8 cellular contexts compared by ENCODE assay signal in the genomic region with DNA sequence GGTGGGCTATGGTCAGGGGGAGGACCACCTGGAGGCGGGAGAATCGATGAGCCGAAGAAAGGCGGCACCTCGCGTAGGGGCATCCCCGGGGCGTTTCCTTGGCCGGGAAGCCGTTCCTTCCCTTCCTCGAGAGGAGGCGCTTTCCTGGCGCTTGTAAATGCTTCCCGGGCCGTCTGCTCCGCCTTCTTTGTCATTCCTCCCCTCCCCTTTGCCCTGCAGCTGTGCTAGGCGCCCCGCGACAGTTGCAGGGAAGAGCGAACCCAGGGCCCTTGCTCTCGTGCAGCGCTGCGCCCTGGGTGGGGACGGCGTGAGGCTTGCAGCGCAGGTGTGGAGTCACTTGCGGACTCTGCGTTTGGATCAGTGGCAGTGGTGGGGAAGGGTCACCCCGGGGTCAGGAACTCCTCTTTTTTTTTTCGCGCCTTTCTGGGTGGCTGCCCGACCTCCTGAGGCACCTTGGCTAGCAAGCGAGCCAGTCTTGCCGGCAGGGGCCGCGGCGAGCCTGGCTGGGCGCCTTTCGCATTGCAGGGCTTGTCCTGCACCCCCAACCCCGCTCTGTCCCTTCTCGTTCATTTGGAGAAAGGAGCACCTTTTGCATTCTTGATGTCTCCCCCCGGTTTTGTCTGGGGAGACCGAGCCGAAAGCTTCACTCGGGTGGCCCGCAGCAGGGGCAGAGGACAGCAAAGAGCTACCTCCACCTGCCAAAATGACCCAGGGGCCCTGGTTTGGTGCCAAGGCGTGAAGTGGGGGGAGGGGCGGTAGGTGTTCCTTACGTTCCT. TPM values are rescaled to one million over a fixed set of nuclear protein-coding genes. Genes with fewer than 3 reads are reported as not detected.
DNase-seq lines count a peak whose midpoint lies in the region; ATAC-seq, FAIRE-seq and TF ChIP-seq lines count a peak whose summit lies in the region.

No MANE protein-coding gene starts in this region.

- peak; percentile 68 for FAIRE-seq in H1 (lab: Jason Lieb, UNC)

- in situ Hi-C loops in transverse colon (cut with MboI; ENCODE audit: low pct_ligation_motif_present in 1 of 4, low pct_unique_long_range_greater_than_20kb in 1 of 4, low sequenced_read_pairs in 3 of 4) = no loop called here

- CTCF ChIA-PET in AG04449 (lab: Yijun Ruan, JAX) (interaction anchor here (1.0 to 2.5 kb wide), 8 partner anchors 31 to 299 kb away, joined by 3 to 11 read pairs (median 3); no protein-coding TSS in a partner anchor), H1 (lab: Charles Lee; ENCODE audit: partially characterized antibody) (interaction anchor here (0.6 to 10.4 kb wide), 24 partner anchors 10 to 497 kb away, joined by 3 to 76 read pairs (median 4); no protein-coding TSS in a partner anchor)

- no peak for DNase-seq in AG04449 (ENCODE audit: low read depth, low spot score)
- peak; percentile 80 to 82 for DNase-seq in SJSA1 (ENCODE audit: low read depth in 1 of 2, low spot score in 2 of 2)
- peak; percentile 62 to 83 for DNase-seq in H1 (ENCODE audit: low read depth in 1 of 2, low spot score in 2 of 2)
- DNase-seq in mesenchymal stem cell = peak; percentile 66
- peak; percentile 87 for DNase-seq in transverse colon
- DNase-seq in erythroblast (lab: John Stamatoyannopoulos, UW) = no peak

- H2BK20ac ChIP-seq in H1 (ENCODE audit: low read length) = no peak overlapping the region

- H4K8ac ChIP-seq in H1 (ENCODE audit: extremely low read depth, insufficient read depth, low read length) = peak overlapping the region; percentile 53; the same call in 1 of the 2 replicates
- no peak overlapping the region for H4K8ac ChIP-seq in mesenchymal stem cell (ENCODE audit: low read length)

- 1% methylated on average over 49 of the region's 49 CpGs for WGBS in HUES64
- 3% methylated on average over 35 of the region's 49 CpGs; no CpG with 5 or more reads in 1 of the 2 experiments for WGBS in H1 (ENCODE audit: extremely low coverage in 1 of 2, insufficient coverage in 1 of 2, insufficient read length in 1 of 2, insufficient replicate concordance in 2 of 2, low coverage in 1 of 2, low lambda C conversion rate in 2 of 2, missing lambda C conversion rate in 1 of 2), 2 experiments
- 1% methylated on average over 48 of the region's 49 CpGs for WGBS in mesenchymal stem cell
- WGBS in transverse colon (ENCODE audit: low coverage in 1 of 2), 2 donors = 0 to 3% methylated on average over 2 to 41 of the region's 49 CpGs

- H3K27me3 ChIP-seq in HUES64 (ENCODE audit: insufficient read depth, low read length) = peaks cover 59% of the 10 kb centered on the region
- no peaks in the 10 kb centered on the region for H3K27me3 ChIP-seq in SJSA1 (replicated peaks)
- H3K27me3 ChIP-seq in H1 (replicated peaks in 1 of 4; ENCODE audit: control insufficient read depth in 3 of 4, extremely low read depth in 1 of 4, insufficient read depth in 3 of 4, low read length in 3 of 4) = peaks cover 9 to 21% (median 19%) of the 10 kb centered on the region in 4 experiments
- peaks cover 23 to 62% of the 10 kb centered on the region in 2 experiments for H3K27me3 ChIP-seq in mesenchymal stem cell (ENCODE audit: control insufficient read depth in 1 of 2, insufficient read depth in 1 of 2, low read length in 2 of 2)
- peaks cover 39% of the 10 kb centered on the region for H3K27me3 ChIP-seq in transverse colon

- H2BK12ac ChIP-seq in H1 (ENCODE audit: low read depth, low read length) (no peak overlapping the region), mesenchymal stem cell (ENCODE audit: low read length in 2 of 2) (no peak overlapping the region)

- H3K4me1 ChIP-seq in HUES64 (ENCODE audit: insufficient read depth, low read length) = peaks cover 16% of the 10 kb centered on the region
- peaks cover 19% of the 10 kb centered on the region for H3K4me1 ChIP-seq in SJSA1 (replicated peaks)
- H3K4me1 ChIP-seq in H1 (replicated peaks in 1 of 4; ENCODE audit: control insufficient read depth in 3 of 4, insufficient read depth in 4 of 4, low read length in 3 of 4) = peaks cover 2 to 18% (median 7%) of the 10 kb centered on the region in 4 experiments
- H3K4me1 ChIP-seq in mesenchymal stem cell (ENCODE audit: control insufficient read depth, insufficient read depth, low read depth, low read length) = peaks cover 17% of the 10 kb centered on the region
- peaks cover 0 to 27% (median 14%) of the 10 kb centered on the region in 4 donors for H3K4me1 ChIP-seq in transverse colon

- H3K4me3 ChIP-seq in AG04449 (ENCODE audit: low read depth, low read length) (peak overlapping the region; percentile 54), HUES64 (ENCODE audit: low read length) (peak overlapping the region; percentile 90), SJSA1 (peak overlapping the region; percentile 80), H1 (ENCODE audit: extremely low read depth in 1 of 4, insufficient read depth in 2 of 4, low read depth in 3 of 4, low read length in 4 of 4) (peak overlapping the region; percentile 78 to 95 (median 88)), mesenchymal stem cell (ENCODE audit: insufficient read depth in 1 of 2, low read depth in 1 of 2, low read length in 2 of 2) (peak overlapping the region; percentile 80 to 82), transverse colon (peak overlapping the region; percentile 51 to 89 (median 62))

- H4K91ac ChIP-seq in H1 (replicated peaks; ENCODE audit: insufficient read length, low read length) (peak overlapping the region; percentile 11), mesenchymal stem cell (ENCODE audit: low read length) (no peak overlapping the region)

- H3K9ac ChIP-seq in HUES64 (ENCODE audit: low read depth, low read length) (peak overlapping the region; percentile 77), H1 (replicated peaks in 1 of 4; ENCODE audit: extremely low read depth in 1 of 4, low read depth in 3 of 4, low read length in 3 of 4) (peak overlapping the region in 3 of 4 experiments; percentile 62 to 84 (median 76); a peak in 6 of 7 replicates), mesenchymal stem cell (ENCODE audit: low read length) (peak overlapping the region; percentile 60)

- H3K79me1 ChIP-seq in H1 (ENCODE audit: low read depth, low read length) (peaks cover 3% of the 10 kb centered on the region; the same call in 1 of the 2 replicates), mesenchymal stem cell (replicated peaks; ENCODE audit: low read length, poor library complexity, severe bottlenecking) (peaks cover 14% of the 10 kb centered on the region)

- no peak overlapping the region for H2BK120ac ChIP-seq in H1 (replicated peaks; ENCODE audit: low read depth, low read length)
- H2BK120ac ChIP-seq in mesenchymal stem cell (ENCODE audit: low read depth, low read length) = no peak overlapping the region

- H3K4ac ChIP-seq in H1 (replicated peaks; ENCODE audit: insufficient read length, low read depth, low read length) (no peak overlapping the region), mesenchymal stem cell (ENCODE audit: low read depth in 1 of 2, low read length in 2 of 2) (no peak overlapping the region)

- ATAC-seq in GM18498 (IDR thresholded peaks at IDR 0.05; ENCODE audit: unreplicated experiment) = peak; percentile 18

- H3K14ac ChIP-seq in H1 (ENCODE audit: insufficient read length) = no peak overlapping the region
- no peak overlapping the region for H3K14ac ChIP-seq in mesenchymal stem cell (ENCODE audit: low read length in 2 of 2)

- H3K9me3 ChIP-seq in HUES64 (ENCODE audit: insufficient read depth, low read depth, low read length) = no peaks in the 10 kb centered on the region
- H3K9me3 ChIP-seq in SJSA1 (replicated peaks) = peaks cover 3% of the 10 kb centered on the region; the same call in 1 of the 2 replicates
- H3K9me3 ChIP-seq in H1 (ENCODE audit: insufficient read depth in 2 of 2, low read depth in 1 of 2, low read length in 1 of 2) = no peaks in the 10 kb centered on the region
- H3K9me3 ChIP-seq in mesenchymal stem cell (ENCODE audit: control insufficient read depth, low read length) = no peaks in the 10 kb centered on the region
- no peaks in the 10 kb centered on the region for H3K9me3 ChIP-seq in transverse colon

- H4K20me1 ChIP-seq in H1 (replicated peaks in 1 of 2; ENCODE audit: control insufficient read depth in 1 of 2, insufficient read depth in 2 of 2, low read length in 2 of 2) = peaks cover 0 to under 1% of the 10 kb centered on the region in 2 experiments

- peak overlapping the region; percentile 17 for H4K5ac ChIP-seq in H1 (ENCODE audit: insufficient read length, low read depth, low read length)

- TF ChIP-seq CTCF in AG04449 (IDR thresholded peaks at IDR 0.05; ENCODE audit: insufficient read depth, low read length, missing control alignments) (peak; percentile 25), H1 (IDR thresholded peaks at IDR 0.05; ENCODE audit: control extremely low read depth in 1 of 3, insufficient read depth in 1 of 3, low read depth in 1 of 3, low read length in 3 of 3) (peak; percentile 19 to 45 (median 39); a peak in 3 of 4 replicates), transverse colon (IDR thresholded peaks at IDR 0.05) (peak; percentile 5 to 35 (median 23))

- TF ChIP-seq POLR2A in H1 (IDR thresholded peaks at IDR 0.05; ENCODE audit: control extremely low read depth in 1 of 2, low read depth in 2 of 2, low read length in 2 of 2) (peak in 1 of 2 experiments; percentile 21; a peak in 2 of 3 replicates), transverse colon (IDR thresholded peaks at IDR 0.05) (peak; percentile 43), erythroblast (IDR thresholded peaks at IDR 0.05; ENCODE audit: low read length) (no peak)

- H3K79me2 ChIP-seq in H1 (ENCODE audit: control insufficient read depth in 1 of 2, insufficient read depth in 2 of 2, low read length in 2 of 2) = peaks cover 7 to 38% of the 10 kb centered on the region in 2 experiments

- intact Hi-C loops in transverse colon (cut with DNase I; ENCODE audit: low total_unique reads) = no loop called here

- no peak overlapping the region for H2AK5ac ChIP-seq in H1 (ENCODE audit: low read depth, low read length)
- no peak overlapping the region for H2AK5ac ChIP-seq in mesenchymal stem cell (ENCODE audit: low read length, severe bottlenecking)

- no peak for TF ChIP-seq EP300 in H1 (IDR thresholded peaks at IDR 0.05; ENCODE audit: borderline replicate concordance in 1 of 2, low read depth in 2 of 2, low read length in 2 of 2)
- no peak for TF ChIP-seq EP300 in transverse colon (IDR thresholded peaks at IDR 0.05; ENCODE audit: low read depth)

- H3K23ac ChIP-seq in H1 (ENCODE audit: insufficient read length) (no peak overlapping the region), mesenchymal stem cell (ENCODE audit: low read length in 2 of 2) (no peak overlapping the region)

- H3K27ac ChIP-seq in HUES64 (ENCODE audit: low read depth, low read length) = peak overlapping the region; percentile 56; the same call in 1 of the 2 replicates
- H3K27ac ChIP-seq in SJSA1 = no peak overlapping the region
- H3K27ac ChIP-seq in H1 (ENCODE audit: low read depth, low read length) = peak overlapping the region; percentile 45; the same call in 1 of the 2 replicates
- no peak overlapping the region for H3K27ac ChIP-seq in mesenchymal stem cell (ENCODE audit: low read length, poor library complexity, severe bottlenecking)
- H3K27ac ChIP-seq in transverse colon = peak overlapping the region; percentile 75 to 91 (median 84)

- H2AFZ ChIP-seq in H1 (ENCODE audit: low read length) (no peak overlapping the region), mesenchymal stem cell (ENCODE audit: low read depth, low read length) (peak overlapping the region; percentile 6)

- no peak overlapping the region for H2BK15ac ChIP-seq in H1 (ENCODE audit: low read length)
- H2BK15ac ChIP-seq in mesenchymal stem cell (ENCODE audit: low read depth, poor library complexity, severe bottlenecking) = no peak overlapping the region

- H3K23me2 ChIP-seq in H1 (ENCODE audit: low read depth, low read length) = peaks cover 16% of the 10 kb centered on the region

- peak; percentile 21 to 41; a peak in 3 of 4 replicates for TF ChIP-seq RAD21 in H1 (IDR thresholded peaks at IDR 0.05 in 1 of 2, conservative IDR thresholded peaks at IDR 0.05 in 1 of 2; ENCODE audit: low read depth in 2 of 2, low read length in 2 of 2)

- no peak overlapping the region for H3K56ac ChIP-seq in H1 (replicated peaks; ENCODE audit: insufficient read length, low read depth, low read length)

- H3K18ac ChIP-seq in H1 (ENCODE audit: extremely low read depth, low read length) = peak overlapping the region; percentile 78; the same call in 1 of the 2 replicates
- H3K18ac ChIP-seq in mesenchymal stem cell (ENCODE audit: low read depth in 1 of 2, low read length in 2 of 2) = peak overlapping the region in 1 of 2 experiments; percentile 18

- H3K36me3 ChIP-seq in HUES64 (ENCODE audit: insufficient read depth, low read length) (no peaks in the 10 kb centered on the region), SJSA1 (no peaks in the 10 kb centered on the region), H1 (ENCODE audit: control insufficient read depth in 2 of 4, insufficient read depth in 4 of 4, low read length in 3 of 4) (no peaks in the 10 kb centered on the region), mesenchymal stem cell (ENCODE audit: control insufficient read depth in 1 of 2, insufficient read depth in 2 of 2, low read depth in 1 of 2, low read length in 2 of 2) (no peaks in the 10 kb centered on the region), transverse colon (no peaks in the 10 kb centered on the region)

- POLR2A ChIA-PET in AG04449 (lab: Yijun Ruan, JAX) (no interaction called here), H1 (lab: Charles Lee; ENCODE audit: partially characterized antibody) (interaction anchor here (0.6 to 4.5 kb wide), 5 partner anchors 13 to 814 kb away, joined by 3 to 31 read pairs (median 6); no protein-coding TSS in a partner anchor)

- H3K4me2 ChIP-seq in H1 (ENCODE audit: insufficient read depth in 1 of 2, low read depth in 2 of 2, low read length in 2 of 2) = peak overlapping the region; percentile 84 to 93
- peak overlapping the region; percentile 70 for H3K4me2 ChIP-seq in mesenchymal stem cell (ENCODE audit: low read length, poor library complexity, severe bottlenecking)

- H2BK5ac ChIP-seq in H1 (ENCODE audit: low read depth, low read length) (peak overlapping the region; percentile 44; the same call in 1 of the 2 replicates), mesenchymal stem cell (ENCODE audit: low read depth, low read length, poor library complexity, severe bottlenecking) (no peak overlapping the region)

RNA-seq across cellular contexts. Expression of gene KCNS3, which starts 0.9 kb away (rescaled TPM):
- 10.2 TPM for polyA plus RNA-seq in HUES64 (2013, experiment 1 of 2)
- 11.4 TPM for polyA plus RNA-seq in HUES64 (2013, experiment 2 of 2)
- 4.9 and 35.6 TPM in 2 replicates for total RNA-seq in SJSA1 (2014; rRNA removed; shearing (Covaris generic))
- 20.5 and 22.7 TPM in 2 replicates for total RNA-seq in H1 (2021; fragmentation: NEBNext Ultra II Directional; extraction: Animal tissue kit (Norgen Biotek cat#: 25700))
- polyA plus RNA-seq in H1 (2011; rRNA removed) = 23.0 and 28.6 TPM in 2 replicates
- polyA plus RNA-seq in H1 (2011; cell fraction: cytosol; rRNA removed) = 23.4 TPM
- polyA plus RNA-seq in H1 (2011; cell fraction: nucleus; rRNA removed) = 20.2 TPM
- 20.8 to 22.2 TPM (median 21.6 TPM) in 4 replicates for polyA plus RNA-seq in H1 (2012, experiment 1 of 2)
- 10.1 TPM for polyA plus RNA-seq in H1 (2012, experiment 2 of 2)
- 13.6 TPM for polyA plus RNA-seq in H1 (2013, experiment 1 of 2)
- polyA plus RNA-seq in H1 (2013, experiment 2 of 2) = 14.6 TPM
- polyA minus RNA-seq in H1 (2011; rRNA and poly(A)+ RNA removed) = 39.8 and 57.9 TPM in 2 replicates
- 14.2 TPM for polyA minus RNA-seq in H1 (2011; cell fraction: cytosol; rRNA and poly(A)+ RNA removed)
- polyA minus RNA-seq in H1 (2011; cell fraction: nucleus; rRNA and poly(A)+ RNA removed) = 25.1 TPM
- 5.2 TPM for polyA plus RNA-seq in mesenchymal stem cell (2013, experiment 1 of 2)
- 5.2 TPM for polyA plus RNA-seq in mesenchymal stem cell (2013, experiment 2 of 2)
- 10 to 100 TPM; 13.7 to 65.4 (median 52.9) TPM for total RNA-seq in transverse colon

Comparison
In these comparisons a context has a peak if more than half of its experiments do, and no peak if none do; other contexts are left out.
1. DNase-seq: peak in SJSA1 (2 of 2), H1 (2 of 2), mesenchymal stem cell (single experiment) and transverse colon (single experiment); none in AG04449 (single experiment) and erythroblast (0 of 2).
2. H3K27ac ChIP-seq: peak in HUES64 (single experiment), H1 (single experiment) and transverse colon (4 of 4); none in SJSA1 (single experiment) and mesenchymal stem cell (single experiment).
3. Peak in every context shown above with its lines, with median percentiles within 50 percentile points of each other: H3K4me3 ChIP-seq, CTCF ChIP-seq and H3K9ac ChIP-seq.